In the genomic region with DNA sequence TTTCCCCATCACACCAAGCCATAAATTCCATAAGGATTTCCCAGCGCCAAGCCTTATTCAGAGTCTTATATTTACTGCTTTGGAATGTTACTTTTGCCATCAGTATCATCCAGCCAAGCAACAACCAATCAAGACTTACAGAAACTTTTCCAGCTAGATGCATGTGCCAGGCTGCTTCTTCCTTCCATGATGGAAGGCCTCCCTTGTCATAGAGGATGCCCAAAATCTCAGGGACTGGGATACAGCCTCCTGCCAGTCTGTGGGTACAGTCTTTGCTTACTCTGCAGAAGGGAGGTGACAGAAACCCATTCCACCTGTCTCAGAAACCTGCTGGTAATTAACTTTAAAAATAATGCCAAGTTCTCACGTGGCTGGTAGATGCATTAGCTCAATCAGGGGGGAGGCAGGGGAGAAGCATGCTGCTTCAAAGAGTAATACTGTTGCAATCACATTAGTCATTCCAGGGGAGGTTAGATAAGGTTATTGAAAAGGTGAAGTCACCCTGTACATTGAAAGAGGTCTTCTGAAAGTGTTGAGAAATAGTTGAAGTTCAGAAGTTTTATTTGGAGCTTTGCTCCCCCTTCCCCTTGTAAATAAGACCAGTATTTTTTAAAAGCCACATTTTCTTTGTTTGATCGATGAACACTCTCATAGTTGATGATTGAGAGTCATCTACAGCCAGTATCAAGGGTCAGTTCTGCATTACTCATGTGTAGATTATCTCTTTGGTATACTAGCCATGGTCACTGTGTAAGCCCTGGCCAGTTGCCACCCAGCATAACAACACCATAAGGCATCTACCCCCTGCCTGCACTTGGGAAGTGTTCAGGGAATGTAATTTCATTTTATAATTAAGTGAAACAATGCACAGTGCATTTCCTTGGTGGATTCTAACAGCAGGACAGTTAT, we compare ENCODE assay signal across 1 cellular context.
TF ChIP-seq lines count a peak whose summit lies in the region.

No MANE protein-coding gene starts in this region.

TF ChIP-seq in A549, 52 proteins besides CTCF, POLR2A, EP300 and RAD21 (continued from another document):
- TF ChIP-seq, protein P1, sequence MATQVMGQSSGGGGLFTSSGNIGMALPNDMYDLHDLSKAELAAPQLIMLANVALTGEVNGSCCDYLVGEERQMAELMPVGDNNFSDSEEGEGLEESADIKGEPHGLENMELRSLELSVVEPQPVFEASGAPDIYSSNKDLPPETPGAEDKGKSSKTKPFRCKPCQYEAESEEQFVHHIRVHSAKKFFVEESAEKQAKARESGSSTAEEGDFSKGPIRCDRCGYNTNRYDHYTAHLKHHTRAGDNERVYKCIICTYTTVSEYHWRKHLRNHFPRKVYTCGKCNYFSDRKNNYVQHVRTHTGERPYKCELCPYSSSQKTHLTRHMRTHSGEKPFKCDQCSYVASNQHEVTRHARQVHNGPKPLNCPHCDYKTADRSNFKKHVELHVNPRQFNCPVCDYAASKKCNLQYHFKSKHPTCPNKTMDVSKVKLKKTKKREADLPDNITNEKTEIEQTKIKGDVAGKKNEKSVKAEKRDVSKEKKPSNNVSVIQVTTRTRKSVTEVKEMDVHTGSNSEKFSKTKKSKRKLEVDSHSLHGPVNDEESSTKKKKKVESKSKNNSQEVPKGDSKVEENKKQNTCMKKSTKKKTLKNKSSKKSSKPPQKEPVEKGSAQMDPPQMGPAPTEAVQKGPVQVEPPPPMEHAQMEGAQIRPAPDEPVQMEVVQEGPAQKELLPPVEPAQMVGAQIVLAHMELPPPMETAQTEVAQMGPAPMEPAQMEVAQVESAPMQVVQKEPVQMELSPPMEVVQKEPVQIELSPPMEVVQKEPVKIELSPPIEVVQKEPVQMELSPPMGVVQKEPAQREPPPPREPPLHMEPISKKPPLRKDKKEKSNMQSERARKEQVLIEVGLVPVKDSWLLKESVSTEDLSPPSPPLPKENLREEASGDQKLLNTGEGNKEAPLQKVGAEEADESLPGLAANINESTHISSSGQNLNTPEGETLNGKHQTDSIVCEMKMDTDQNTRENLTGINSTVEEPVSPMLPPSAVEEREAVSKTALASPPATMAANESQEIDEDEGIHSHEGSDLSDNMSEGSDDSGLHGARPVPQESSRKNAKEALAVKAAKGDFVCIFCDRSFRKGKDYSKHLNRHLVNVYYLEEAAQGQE (IDR thresholded peaks at IDR 0.05): no peak
- TF ChIP-seq FOSL2 (IDR thresholded peaks at IDR 0.05) (peak; percentile 93), FOSL2 (CRISPR knock-in tag; IDR thresholded peaks at IDR 0.05) (peak; percentile 89), CEBPB (IDR thresholded peaks at IDR 0.05) (peak; percentile 96 to 98), POLR2AphosphoS2 (conservative IDR thresholded peaks at IDR 0.05; ENCODE audit: low read length) (no peak), BHLHE40 (IDR thresholded peaks at IDR 0.05; ENCODE audit: low read depth, low read length) (peak; percentile 49), JUN (IDR thresholded peaks at IDR 0.05) (peak; percentile 97 to 98), HOXA7 (CRISPR knock-in tag; IDR thresholded peaks at IDR 0.05) (0 out of 2 replicates have a peak, but pooled peaks have one; percentile 29), MYC (IDR thresholded peaks at IDR 0.05; ENCODE audit: borderline replicate concordance, low read length) (peak; percentile 64; the same call in 1 of the 2 replicates), FOXS1 (CRISPR knock-in tag; IDR thresholded peaks at IDR 0.05) (no peak), MAFK (IDR thresholded peaks at IDR 0.05; ENCODE audit: partially characterized antibody) (peak; percentile 3)
- TF ChIP-seq, protein P2, sequence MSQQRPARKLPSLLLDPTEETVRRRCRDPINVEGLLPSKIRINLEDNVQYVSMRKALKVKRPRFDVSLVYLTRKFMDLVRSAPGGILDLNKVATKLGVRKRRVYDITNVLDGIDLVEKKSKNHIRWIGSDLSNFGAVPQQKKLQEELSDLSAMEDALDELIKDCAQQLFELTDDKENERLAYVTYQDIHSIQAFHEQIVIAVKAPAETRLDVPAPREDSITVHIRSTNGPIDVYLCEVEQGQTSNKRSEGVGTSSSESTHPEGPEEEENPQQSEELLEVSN (IDR thresholded peaks at IDR 0.05; ENCODE audit: borderline replicate concordance, low read depth): 0 out of 2 replicates have a peak, but pooled peaks have one; percentile 49
- TF ChIP-seq, protein P3, sequence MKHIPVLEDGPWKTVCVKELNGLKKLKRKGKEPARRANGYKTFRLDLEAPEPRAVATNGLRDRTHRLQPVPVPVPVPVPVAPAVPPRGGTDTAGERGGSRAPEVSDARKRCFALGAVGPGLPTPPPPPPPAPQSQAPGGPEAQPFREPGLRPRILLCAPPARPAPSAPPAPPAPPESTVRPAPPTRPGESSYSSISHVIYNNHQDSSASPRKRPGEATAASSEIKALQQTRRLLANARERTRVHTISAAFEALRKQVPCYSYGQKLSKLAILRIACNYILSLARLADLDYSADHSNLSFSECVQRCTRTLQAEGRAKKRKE (CRISPR knock-in tag; IDR thresholded peaks at IDR 0.05; ENCODE audit: low read depth): peak; percentile 43; the same call in 1 of the 2 replicates
- TF ChIP-seq, protein P4, sequence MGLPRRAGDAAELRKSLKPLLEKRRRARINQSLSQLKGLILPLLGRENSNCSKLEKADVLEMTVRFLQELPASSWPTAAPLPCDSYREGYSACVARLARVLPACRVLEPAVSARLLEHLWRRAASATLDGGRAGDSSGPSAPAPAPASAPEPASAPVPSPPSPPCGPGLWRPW (IDR thresholded peaks at IDR 0.05): peak; percentile 92
